In genomic region chr10:88848499-88848898, GRCh38 we compare ENCODE assay signal across 12 cellular contexts. TPM values are rescaled to one million over a fixed set of nuclear protein-coding genes. Genes with fewer than 3 reads are reported as not detected.
DNase-seq lines count a peak whose midpoint lies in the region; ATAC-seq, FAIRE-seq and TF ChIP-seq lines count a peak whose summit lies in the region.
"Had no signal": no experiment of that assay in that cellular context is flagged by ENCODE, and none has a peak within 500 bp of the region (broad histone marks: within the 10 kb centered on the region; RNA-seq: fewer than 3 reads in every experiment).

No MANE protein-coding gene starts in this region.

- H3K4me1 ChIP-seq in BLaER1 treated with 17β-estradiol and CSF1 and Interleukin-3, amounts not matched to agents 10 nM and 100 nM = peaks cover 0 to 58% (median 17%) of the 10 kb centered on the region in 10 experiments; a peak in 11 of 20 replicates

- peaks cover 0 to 18% (median 0%) of the 10 kb centered on the region in 11 experiments; a peak in 8 of 22 replicates for H3K9me3 ChIP-seq in BLaER1 treated with 17β-estradiol and CSF1 and Interleukin-3, amounts not matched to agents 10 nM and 100 nM (replicated peaks in 1 of 11)

- peak; percentile 71 for FAIRE-seq in islet of Langerhans (lab: Jason Lieb, UNC)
- FAIRE-seq: H1 had no signal

- in situ Hi-C loops in KBM-7 (cut with MboI; ENCODE audit: low pct_unique_long_range_greater_than_20kb, low sequenced_read_pairs) = no loop called here

- H3K36me3 Mint-ChIP-seq in activated T-helper 17 cell treated with anti-CD3 and anti-CD28 coated beads, Interleukin-2, amount 50 U/mL, for 72 hours (ENCODE audit: low read depth) = peaks cover 5% of the 10 kb centered on the region
- no peaks in the 10 kb centered on the region for H3K36me3 Mint-ChIP-seq in T-cell

- peak overlapping the region in 6 of 11 experiments; percentile 6 to 84 (median 55); a peak in 10 of 22 replicates for H3K4me2 ChIP-seq in BLaER1 treated with 17β-estradiol and CSF1 and Interleukin-3, amounts not matched to agents 10 nM and 100 nM

- peaks cover 5% of the 10 kb centered on the region for H3K27me3 Mint-ChIP-seq in activated T-helper 17 cell treated with anti-CD3 and anti-CD28 coated beads, Interleukin-2, amount 50 U/mL, for 72 hours
- H3K27me3 Mint-ChIP-seq in T-cell = peaks cover 0 to 3% of the 10 kb centered on the region in 2 donors

- no peaks in the 10 kb centered on the region for H3K9me3 Mint-ChIP-seq in activated T-helper 17 cell treated with anti-CD3 and anti-CD28 coated beads, Interleukin-2, amount 50 U/mL, for 72 hours
- no peaks in the 10 kb centered on the region for H3K9me3 Mint-ChIP-seq in T-cell
- H3K9me3 Mint-ChIP-seq: nephron progenitor cell had no signal

- H3K36me3 ChIP-seq in BLaER1 treated with 17β-estradiol and CSF1 and Interleukin-3, amounts not matched to agents 10 nM and 100 nM = no peaks in the 10 kb centered on the region

- no peaks in the 10 kb centered on the region for H4K20me1 ChIP-seq in BLaER1 treated with 17β-estradiol and CSF1 and Interleukin-3, amounts not matched to agents 10 nM and 100 nM

- TF ChIP-seq CTCF in HFF-Myc (IDR thresholded peaks at IDR 0.05; ENCODE audit: low read depth, low read length, missing control alignments) (no peak), GM10266 (IDR thresholded peaks at IDR 0.05; ENCODE audit: control insufficient read depth, insufficient read depth, low read depth, missing control alignments) (no peak)

- peaks cover 13% of the 10 kb centered on the region for H3K4me1 Mint-ChIP-seq in activated T-helper 17 cell treated with anti-CD3 and anti-CD28 coated beads, Interleukin-2, amount 50 U/mL, for 72 hours
- H3K4me1 Mint-ChIP-seq in T-cell = peaks cover 7 to 10% (median 8%) of the 10 kb centered on the region in 3 donors

- H3K27ac ChIP-seq in BLaER1 treated with 17β-estradiol and CSF1 and Interleukin-3, amounts not matched to agents 10 nM and 100 nM = peak overlapping the region in 2 of 11 experiments; percentile 14 to 49; a peak in 3 of 22 replicates

- peak overlapping the region; percentile 85 for H3K27ac Mint-ChIP-seq in activated T-helper 17 cell treated with anti-CD3 and anti-CD28 coated beads, Interleukin-2, amount 50 U/mL, for 72 hours
- H3K27ac Mint-ChIP-seq in T-cell = no peak overlapping the region
- H3K27ac Mint-ChIP-seq: nephron progenitor cell had no signal

- CTCF ChIA-PET in T-cell (lab: Charles Lee) = interaction anchor here in 1 of 2 donors (0.7 to 0.9 kb wide), 2 partner anchors 13 to 84 kb away, joined by 3 to 5 read pairs; no protein-coding TSS in a partner anchor

- peak overlapping the region; percentile 35 for H3K4me3 Mint-ChIP-seq in activated T-helper 17 cell treated with anti-CD3 and anti-CD28 coated beads, Interleukin-2, amount 50 U/mL, for 72 hours
- H3K4me3 Mint-ChIP-seq in T-cell = no peak overlapping the region
- H3K4me3 Mint-ChIP-seq: nephron progenitor cell had no signal

- H3K4me3 ChIP-seq in BLaER1 treated with 17β-estradiol and CSF1 and Interleukin-3, amounts not matched to agents 10 nM and 100 nM = peak overlapping the region in 2 of 10 experiments; percentile 44 to 59; a peak in 3 of 20 replicates
- no peak overlapping the region for H3K4me3 ChIP-seq in HFF-Myc (replicated peaks; ENCODE audit: low read depth, low read length)

- H3K9ac ChIP-seq in BLaER1 treated with 17β-estradiol and CSF1 and Interleukin-3, amounts not matched to agents 10 nM and 100 nM = no peak overlapping the region

- peak; percentile 50 for DNase-seq in HFF-Myc (ENCODE audit: extremely low read depth, low read depth)
- DNase-seq in GM10266 (ENCODE audit: extremely low spot score) = no peak
- DNase-seq in T-cell = no peak
- DNase-seq in KBM-7 = no peak
- DNase-seq: effector memory CD4-positive, alpha-beta T cell; NCI-H1105 treated with DMSO at 0.1 percent for 48 hours; nephron progenitor cell had no signal

- peak; percentile 82 for ATAC-seq in activated T-helper 17 cell treated with anti-CD3 and anti-CD28 coated beads, Interleukin-2, amount 50 U/mL, for 72 hours (replicated peaks)
- no peak for ATAC-seq in T-cell (replicated peaks in 1 of 4)
- ATAC-seq in GM18502 (IDR thresholded peaks at IDR 0.05; ENCODE audit: poor library complexity, unreplicated experiment) = no peak

- POLR2A ChIA-PET in T-cell (lab: Charles Lee) = interaction anchor here in 1 of 2 donors (0.6 kb wide), 1 partner anchor 400 kb away, joined by 3 read pairs; no protein-coding TSS in a partner anchor

- H3K27me3 ChIP-seq in BLaER1 treated with 17β-estradiol and CSF1 and Interleukin-3, amounts not matched to agents 10 nM and 100 nM = no peaks in the 10 kb centered on the region

RNA-seq across cellular contexts. Expression of gene ANKRD22, which starts 3.1 kb away (rescaled TPM):
- 1 to 10 TPM in 1 of 2 donors, under 1 TPM in 1; 0.21 to 5.9 TPM for total RNA-seq in activated T-helper 17 cell treated with anti-CD3 and anti-CD28 coated beads, Interleukin-2, amount 50 U/mL, for 72 hours
- total RNA-seq in T-cell = not detected
- total RNA-seq: H1 had no signal

RNA-seq across cellular contexts. Expression of gene STAMBPL1, which starts 31.5 kb away (rescaled TPM):
- 10 to 100 TPM; 27.6 to 72.5 TPM for total RNA-seq in activated T-helper 17 cell treated with anti-CD3 and anti-CD28 coated beads, Interleukin-2, amount 50 U/mL, for 72 hours
- total RNA-seq in T-cell = 10 to 100 TPM; 27.5 to 37.8 (median 34.5) TPM

RNA-seq across cellular contexts. Expression of gene LIPM, which starts 46.0 kb away (rescaled TPM):
- not detected for total RNA-seq in activated T-helper 17 cell treated with anti-CD3 and anti-CD28 coated beads, Interleukin-2, amount 50 U/mL, for 72 hours
- total RNA-seq in T-cell = not detected
- total RNA-seq: H1 had no signal
